22 cellular contexts compared by ENCODE assay signal in the genomic region with DNA sequence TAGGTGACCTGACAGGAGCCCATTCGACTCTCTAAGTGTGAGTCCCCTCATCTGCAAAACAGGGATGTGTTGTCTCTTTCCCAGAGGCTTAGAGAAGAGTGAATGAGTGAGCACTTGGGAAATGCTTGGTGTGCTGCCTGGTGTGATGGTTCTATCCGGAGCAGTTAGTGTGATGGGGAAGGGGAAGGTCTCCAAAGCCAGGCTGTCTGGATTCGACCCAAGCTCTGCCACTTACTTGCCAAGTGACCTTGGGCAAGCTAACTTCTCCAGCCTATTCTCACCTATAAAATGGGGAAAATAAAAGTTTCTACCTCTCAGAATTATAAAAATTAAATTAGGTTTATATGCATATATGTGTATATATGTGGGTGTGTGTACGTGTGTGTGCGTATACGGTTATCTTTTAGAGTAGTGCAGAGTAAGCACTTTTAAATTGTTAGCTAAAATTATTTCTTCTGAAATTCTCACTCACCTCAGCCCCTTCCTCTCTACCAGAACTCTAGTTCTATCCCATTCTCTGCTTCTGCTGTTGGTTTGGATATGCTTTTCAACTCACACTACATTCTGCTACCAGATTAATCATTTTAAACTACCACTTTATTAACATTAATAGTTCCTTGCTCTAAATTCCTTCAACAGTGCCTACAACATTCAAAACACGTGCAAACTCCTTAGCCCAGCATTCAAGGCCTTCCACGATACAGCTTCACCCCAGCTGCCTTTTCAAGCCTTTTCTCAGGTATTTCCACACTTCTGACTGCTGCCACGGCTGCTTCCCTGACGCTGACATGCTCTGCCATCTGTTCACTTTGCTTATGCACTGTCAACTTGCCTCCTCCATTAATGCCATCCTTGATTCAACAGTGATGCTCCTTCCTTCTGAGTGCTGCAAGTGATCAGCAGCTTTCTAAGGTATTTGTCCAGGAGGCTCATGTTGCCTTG. TPM values are rescaled to one million over a fixed set of nuclear protein-coding genes. Genes with fewer than 3 reads are reported as not detected.
DNase-seq lines count a peak whose midpoint lies in the region; ATAC-seq and TF ChIP-seq lines count a peak whose summit lies in the region.
"Had no signal": no experiment of that assay in that cellular context is flagged by ENCODE, and none has a peak within 500 bp of the region (broad histone marks: within the 10 kb centered on the region; RNA-seq: fewer than 3 reads in every experiment).

No MANE protein-coding gene starts in this region.

- CTCF ChIA-PET in CD8-positive, alpha-beta T cell (lab: Charles Lee) = interaction anchor here (1.2 to 1.6 kb wide), 3 partner anchors 8 to 385 kb away, joined by 3 read pairs; no protein-coding TSS in a partner anchor

- peaks cover 28% of the 10 kb centered on the region for H3K36me3 ChIP-seq in CD8-positive, alpha-beta T cell (ENCODE audit: insufficient read depth, low read length)

- H3K9me3 Mint-ChIP-seq in CD8-positive, alpha-beta T cell = no peaks in the 10 kb centered on the region
- H3K9me3 Mint-ChIP-seq in brain = no peaks in the 10 kb centered on the region
- H3K9me3 Mint-ChIP-seq in nephron progenitor cell = no peaks in the 10 kb centered on the region
- H3K9me3 Mint-ChIP-seq: T-helper 1 cell treated with Interleukin-12 subunit alpha and Interleukin-12 subunit beta and Interleukin-4 antibody, amounts not matched to agents 30 μg/mL and 1 μg/mL, for 36 hours had no signal

- H3K27me3 ChIP-seq in CD8-positive, alpha-beta T cell (ENCODE audit: insufficient read depth, low read length) = no peaks in the 10 kb centered on the region
- H3K27me3 ChIP-seq: heart right ventricle, thyroid gland had no signal

- H3K27ac ChIP-seq in CD8-positive, alpha-beta T cell (ENCODE audit: low read depth, low read length) = no peak overlapping the region
- H3K27ac ChIP-seq: heart right ventricle, RWPE1, thyroid gland had no signal

- TF ChIP-seq CTCF in CD8-positive, alpha-beta T cell (IDR thresholded peaks at IDR 0.05) = no peak
- no peak for TF ChIP-seq CTCF in brain (conservative IDR thresholded peaks at IDR 0.05)
- TF ChIP-seq CTCF in nephron progenitor cell (IDR thresholded peaks at IDR 0.05) = no peak

- peaks cover 31% of the 10 kb centered on the region for H3K4me1 Mint-ChIP-seq in CD8-positive, alpha-beta T cell (ENCODE audit: low read depth)
- peaks cover 45% of the 10 kb centered on the region for H3K4me1 Mint-ChIP-seq in brain
- H3K4me1 Mint-ChIP-seq in nephron progenitor cell = peaks cover 5% of the 10 kb centered on the region

- in situ Hi-C loops in G401 (cut with HindIII; ENCODE audit: low sequenced_read_pairs) = no loop called here

- H3K4me1 ChIP-seq in CD8-positive, alpha-beta T cell (ENCODE audit: insufficient read depth, low read length) = no peaks in the 10 kb centered on the region

- DNase-seq in CD8-positive, alpha-beta T cell = no peak
- peak; percentile 73 for DNase-seq in G401 (ENCODE audit: low spot score)
- no peak for DNase-seq in nephron progenitor cell
- DNase-seq in NCI-H446 treated with DMSO at 0.1 percent for 48 hours (lab: John Stamatoyannopoulos, UW) = no peak
- no peak for DNase-seq in NCI-H526 treated with DMSO at 0.1 percent for 48 hours (lab: John Stamatoyannopoulos, UW)
- DNase-seq: activated naive CD4-positive, alpha-beta T cell treated with anti-CD3 and anti-CD28 coated beads, Interleukin-2, amount 50 U/mL, for 16 hours; central memory CD4-positive, alpha-beta T cell; DMS79 treated with DMSO at 0.1 percent for 48 hours; GOT3; heart right ventricle; KG1; NCI-H1436 treated with DMSO at 0.1 percent for 48 hours; NCI-H69; occipital lobe; stimulated activated CD4-positive, alpha-beta T cell treated with anti-CD3 and anti-CD28 coated beads, Interleukin-2, amount 100 ng/mL, for 48 hours; stimulated activated naive CD4-positive, alpha-beta T cell; thyroid gland had no signal

- H3K27me3 Mint-ChIP-seq in CD8-positive, alpha-beta T cell (ENCODE audit: low read depth) = no peaks in the 10 kb centered on the region
- H3K27me3 Mint-ChIP-seq in brain (no peaks in the 10 kb centered on the region), nephron progenitor cell (ENCODE audit: low read depth, poor library complexity) (no peaks in the 10 kb centered on the region)

- H3K36me3 Mint-ChIP-seq in CD8-positive, alpha-beta T cell = peaks cover 78% of the 10 kb centered on the region
- H3K36me3 Mint-ChIP-seq in brain (peaks cover 55% of the 10 kb centered on the region), nephron progenitor cell (ENCODE audit: low read depth) (peaks cover 52% of the 10 kb centered on the region)

- no peak overlapping the region for H3K4me3 Mint-ChIP-seq in CD8-positive, alpha-beta T cell
- peak overlapping the region in 1 of 5 experiments; percentile 5 for H3K4me3 Mint-ChIP-seq in brain
- H3K4me3 Mint-ChIP-seq in nephron progenitor cell = no peak overlapping the region
- H3K4me3 Mint-ChIP-seq: T-helper 1 cell treated with Interleukin-12 subunit alpha and Interleukin-12 subunit beta and Interleukin-4 antibody, amounts not matched to agents 30 μg/mL and 1 μg/mL, for 36 hours had no signal

- ATAC-seq in CD8-positive, alpha-beta T cell = no peak
- ATAC-seq in GM18867 (IDR thresholded peaks at IDR 0.05; ENCODE audit: unreplicated experiment) = no peak

- no peak overlapping the region for H3K4me3 ChIP-seq in CD8-positive, alpha-beta T cell (ENCODE audit: low read depth, low read length)
- H3K4me3 ChIP-seq: heart right ventricle, SK-N-MC, thyroid gland had no signal

- POLR2A ChIA-PET in CD8-positive, alpha-beta T cell (lab: Charles Lee) = interaction anchor here (1.2 kb wide), 1 partner anchor 16 kb away, joined by 3 read pairs; no protein-coding TSS in a partner anchor

- H3K27ac Mint-ChIP-seq in CD8-positive, alpha-beta T cell = peak overlapping the region; percentile 42
- H3K27ac Mint-ChIP-seq in brain = peak overlapping the region in 3 of 5 experiments; percentile 15 to 56 (median 28)
- H3K27ac Mint-ChIP-seq in nephron progenitor cell = peak overlapping the region; percentile 4
- H3K27ac Mint-ChIP-seq: T-helper 1 cell treated with Interleukin-12 subunit alpha and Interleukin-12 subunit beta and Interleukin-4 antibody, amounts not matched to agents 30 μg/mL and 1 μg/mL, for 36 hours had no signal

- no peaks in the 10 kb centered on the region for H3K9me3 ChIP-seq in CD8-positive, alpha-beta T cell (ENCODE audit: low read length)
- H3K9me3 ChIP-seq: heart right ventricle, thyroid gland had no signal

- intact Hi-C loops in CD8-positive, alpha-beta T cell (cut with DNase I, micrococcal nuclease) = loop anchor here in 1 of 2 experiments (5.0 kb wide), 1 partner anchor 1345 kb away; no protein-coding TSS in a partner anchor

RNA-seq across cellular contexts. Expression of a gene that starts 55.3 kb away (rescaled TPM):
- 10 to 100 TPM; 75.0 to 77.1 TPM for total RNA-seq in CD8-positive, alpha-beta T cell
- 48.0 and 64.6 TPM in 2 replicates for total RNA-seq in G401 (2014; rRNA removed; shearing (Covaris generic))
- 5.9 TPM for polyA plus RNA-seq in brain (ENCODE audit: insufficient read depth, low read depth, low replicate concordance)
